Comparison of ENCODE assay signal across 19 cellular contexts in the genomic region with DNA sequence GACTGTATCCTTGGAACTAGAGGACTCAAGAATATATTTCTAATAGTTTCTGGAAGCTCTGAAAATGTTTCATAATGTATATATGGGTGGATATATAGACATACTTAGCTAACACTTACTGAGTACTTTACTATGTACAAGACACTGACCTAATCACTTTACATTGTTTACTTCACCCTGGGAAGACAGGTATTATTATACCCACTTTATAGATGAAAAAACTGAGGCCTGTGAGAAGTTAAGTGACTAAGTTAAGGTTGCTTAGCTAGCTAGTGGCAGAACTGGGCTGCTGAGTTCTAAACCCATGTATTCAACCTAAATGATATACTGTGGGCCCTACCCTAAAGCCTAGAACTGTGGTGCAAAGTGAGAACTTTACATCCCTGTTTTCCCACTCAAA.
DNase-seq lines count a peak whose midpoint lies in the region; ATAC-seq, FAIRE-seq and TF ChIP-seq lines count a peak whose summit lies in the region.
"Had no signal": no experiment of that assay in that cellular context is flagged by ENCODE, and none has a peak within 500 bp of the region (broad histone marks: within the 10 kb centered on the region; RNA-seq: fewer than 3 reads in every experiment).

No MANE protein-coding gene starts in this region.

- H4K5ac ChIP-seq in H1 (ENCODE audit: insufficient read length, low read depth, low read length), result no peak overlapping the region

- peaks cover 23 to 46% (median 34%) of the 10 kb centered on the region in 4 donors for H3K4me1 Mint-ChIP-seq in CD4-positive, alpha-beta memory T cell

- H3K79me1 ChIP-seq in H1 (ENCODE audit: low read depth, low read length), result no peaks in the 10 kb centered on the region

- no peak overlapping the region for H2BK120ac ChIP-seq in H1 (replicated peaks; ENCODE audit: low read depth, low read length)

- H3K4me1 ChIP-seq in CD4-positive, alpha-beta memory T cell (ENCODE audit: insufficient read depth, low read length), result peaks cover 16% of the 10 kb centered on the region
- H3K4me1 ChIP-seq in DOHH2 (ENCODE audit: control insufficient read depth, low read length) (peaks cover 77% of the 10 kb centered on the region), OCI-LY1 (ENCODE audit: insufficient read depth, low read length, severe bottlenecking) (peaks cover 70% of the 10 kb centered on the region), H1 (replicated peaks in 1 of 4; ENCODE audit: control insufficient read depth in 3 of 4, insufficient read depth in 4 of 4, low read length in 3 of 4) (peaks cover 0 to 7% (median 4%) of the 10 kb centered on the region in 4 experiments; a peak in 5 of 7 replicates)

- no peak overlapping the region for H2BK5ac ChIP-seq in H1 (ENCODE audit: low read depth, low read length)

- no peaks in the 10 kb centered on the region for H3K27me3 Mint-ChIP-seq in CD4-positive, alpha-beta memory T cell

- no peak overlapping the region for H3K14ac ChIP-seq in H1 (ENCODE audit: insufficient read length)

- H3K23ac ChIP-seq in H1 (ENCODE audit: insufficient read length), result no peak overlapping the region

- no peak for DNase-seq in CD4-positive, alpha-beta memory T cell
- no peak for DNase-seq in H1 (ENCODE audit: low read depth in 1 of 2, low spot score in 2 of 2)
- DNase-seq in A172 (ENCODE audit: low spot score), result no peak
- DNase-seq: 8988T; C1 segment of cervical spinal cord; CD8-positive, alpha-beta T cell; DMS 273 treated with DMSO at 0.1 percent for 48 hours; DMS79; GF-D8; GM23248; H9 had no signal

- H3K4me3 ChIP-seq in CD4-positive, alpha-beta memory T cell (ENCODE audit: low read length in 2 of 2), result no peak overlapping the region
- H3K4me3 ChIP-seq in DOHH2 (ENCODE audit: low read length) (peak overlapping the region; percentile 62), OCI-LY1 (ENCODE audit: low read depth, low read length, poor library complexity, severe bottlenecking) (peak overlapping the region; percentile 42), H1 (ENCODE audit: extremely low read depth in 1 of 4, insufficient read depth in 2 of 4, low read depth in 3 of 4, low read length in 4 of 4) (no peak overlapping the region)
- H3K4me3 ChIP-seq: GM23248 had no signal

- TF ChIP-seq POLR2A in H1 (IDR thresholded peaks at IDR 0.05; ENCODE audit: control extremely low read depth in 1 of 2, low read depth in 2 of 2, low read length in 2 of 2), result no peak

- no peak overlapping the region for H2BK12ac ChIP-seq in H1 (ENCODE audit: low read depth, low read length)

- peaks cover 0 to 6% (median 0%) of the 10 kb centered on the region in 8 donors for H3K9me3 Mint-ChIP-seq in CD4-positive, alpha-beta memory T cell
- H3K9me3 Mint-ChIP-seq: CD8-positive, alpha-beta T cell had no signal

- peak overlapping the region; percentile 84 for H3K9ac ChIP-seq in OCI-LY1 (ENCODE audit: low read length)
- H3K9ac ChIP-seq in H1 (replicated peaks in 1 of 4; ENCODE audit: extremely low read depth in 1 of 4, low read depth in 3 of 4, low read length in 3 of 4), result no peak overlapping the region
- H3K9ac ChIP-seq: GM23248 had no signal

- H3K36me3 ChIP-seq in CD4-positive, alpha-beta memory T cell (ENCODE audit: insufficient read depth, low read length), result no peaks in the 10 kb centered on the region
- H3K36me3 ChIP-seq in DOHH2 (ENCODE audit: control insufficient read depth, low read length) (peaks cover 69% of the 10 kb centered on the region), OCI-LY1 (ENCODE audit: insufficient read depth, low read length) (no peaks in the 10 kb centered on the region), H1 (ENCODE audit: control insufficient read depth in 2 of 4, insufficient read depth in 4 of 4, low read length in 3 of 4) (no peaks in the 10 kb centered on the region; a peak in 1 of 8 replicates)

- H4K8ac ChIP-seq in H1 (ENCODE audit: extremely low read depth, insufficient read depth, low read length), result no peak overlapping the region

- no peak for ATAC-seq in GM19463 (IDR thresholded peaks at IDR 0.05; ENCODE audit: unreplicated experiment)
- ATAC-seq in HG02763 (IDR thresholded peaks at IDR 0.05; ENCODE audit: unreplicated experiment), result no peak
- ATAC-seq: CD8-positive, alpha-beta T cell; HCT116 had no signal

- POLR2A ChIA-PET in CD4-positive, alpha-beta memory T cell (lab: Charles Lee; ENCODE audit: partially characterized antibody), result no interaction called here
- POLR2A ChIA-PET in H1 (lab: Charles Lee; ENCODE audit: partially characterized antibody), result interaction anchor here (1.7 kb wide), 1 partner anchor 69 kb away, joined by 7 read pairs; no protein-coding TSS in a partner anchor

- H2BK15ac ChIP-seq in H1 (ENCODE audit: low read length), result no peak overlapping the region

- no peak for TF ChIP-seq CTCF in DOHH2 (IDR thresholded peaks at IDR 0.05; ENCODE audit: low read depth, low read length, poor library complexity, severe bottlenecking)
- no peak for TF ChIP-seq CTCF in OCI-LY1 (IDR thresholded peaks at IDR 0.05; ENCODE audit: low read length)
- no peak for TF ChIP-seq CTCF in H1 (IDR thresholded peaks at IDR 0.05; ENCODE audit: control extremely low read depth in 1 of 3, insufficient read depth in 1 of 3, low read depth in 1 of 3, low read length in 3 of 3)

- no peak overlapping the region for H2AK5ac ChIP-seq in H1 (ENCODE audit: low read depth, low read length)

- H3K36me3 Mint-ChIP-seq in CD4-positive, alpha-beta memory T cell, result no peaks in the 10 kb centered on the region
- H3K36me3 Mint-ChIP-seq: CD8-positive, alpha-beta T cell had no signal

- H3F3A ChIP-seq in DOHH2 (ENCODE audit: control insufficient read depth, insufficient read depth) (peaks cover 36% of the 10 kb centered on the region), OCI-LY1 (ENCODE audit: insufficient read depth, low read length) (peaks cover 8% of the 10 kb centered on the region; the same call in 1 of the 2 replicates)

- H2AFZ ChIP-seq in OCI-LY1 (ENCODE audit: low read length), result no peak overlapping the region
- no peak overlapping the region for H2AFZ ChIP-seq in H1 (ENCODE audit: low read length)

- no peaks in the 10 kb centered on the region for H3K9me3 ChIP-seq in CD4-positive, alpha-beta memory T cell (ENCODE audit: control insufficient read depth in 1 of 2, low read length in 2 of 2)
- H3K9me3 ChIP-seq in DOHH2 (ENCODE audit: control insufficient read depth, insufficient read depth, low read length) (peaks cover 37% of the 10 kb centered on the region), OCI-LY1 (ENCODE audit: low read length) (peaks cover 5% of the 10 kb centered on the region; the same call in 1 of the 2 replicates), H1 (ENCODE audit: insufficient read depth in 2 of 2, low read depth in 1 of 2, low read length in 1 of 2) (no peaks in the 10 kb centered on the region; a peak in 1 of 4 replicates)

- no peaks in the 10 kb centered on the region for H3K27me3 ChIP-seq in CD4-positive, alpha-beta memory T cell (ENCODE audit: insufficient read depth, low read length)
- H3K27me3 ChIP-seq in DOHH2 (ENCODE audit: control insufficient read depth, low read length), result no peaks in the 10 kb centered on the region
- H3K27me3 ChIP-seq in OCI-LY1 (ENCODE audit: insufficient read depth, low read length), result no peaks in the 10 kb centered on the region
- no peaks in the 10 kb centered on the region for H3K27me3 ChIP-seq in H1 (replicated peaks in 1 of 4; ENCODE audit: control insufficient read depth in 3 of 4, extremely low read depth in 1 of 4, insufficient read depth in 3 of 4, low read length in 3 of 4)

- no peaks in the 10 kb centered on the region for H4K20me1 ChIP-seq in DOHH2 (ENCODE audit: control insufficient read depth, insufficient read depth, low read depth, low read length)
- no peaks in the 10 kb centered on the region for H4K20me1 ChIP-seq in OCI-LY1 (ENCODE audit: insufficient read depth, low read length)
- H4K20me1 ChIP-seq in H1 (replicated peaks in 1 of 2; ENCODE audit: control insufficient read depth in 1 of 2, insufficient read depth in 2 of 2, low read length in 2 of 2), result no peaks in the 10 kb centered on the region

- H4K91ac ChIP-seq in H1 (replicated peaks; ENCODE audit: insufficient read length, low read length), result no peak overlapping the region

- H3K56ac ChIP-seq in H1 (replicated peaks; ENCODE audit: insufficient read length, low read depth, low read length), result no peak overlapping the region

- no peaks in the 10 kb centered on the region for H3K23me2 ChIP-seq in H1 (ENCODE audit: low read depth, low read length)

- no peaks in the 10 kb centered on the region for H3K79me2 ChIP-seq in DOHH2 (ENCODE audit: control insufficient read depth, low read length)
- no peaks in the 10 kb centered on the region for H3K79me2 ChIP-seq in OCI-LY1 (ENCODE audit: insufficient read depth, low read length)
- H3K79me2 ChIP-seq in H1 (ENCODE audit: control insufficient read depth in 1 of 2, insufficient read depth in 2 of 2, low read length in 2 of 2), result no peaks in the 10 kb centered on the region

- H3K27ac Mint-ChIP-seq in CD4-positive, alpha-beta memory T cell, result peak overlapping the region in 4 of 7 donors; percentile 27 to 85 (median 67)
- H3K27ac Mint-ChIP-seq: CD8-positive, alpha-beta T cell; H9 had no signal

- H2BK20ac ChIP-seq in H1 (ENCODE audit: low read length), result no peak overlapping the region; the same call in 1 of the 2 replicates

- H3K27ac ChIP-seq in CD4-positive, alpha-beta memory T cell (ENCODE audit: low read depth, low read length), result no peak overlapping the region
- H3K27ac ChIP-seq in DOHH2 (ENCODE audit: low read depth, low read length) (peak overlapping the region; percentile 92), OCI-LY1 (ENCODE audit: low read depth, low read length, poor library complexity, severe bottlenecking) (peak overlapping the region; percentile 100), H1 (ENCODE audit: low read depth, low read length) (no peak overlapping the region)
- H3K27ac ChIP-seq: GM23248 had no signal

- intact Hi-C loops in CD4-positive, alpha-beta memory T cell (cut with micrococcal nuclease), result no loop called here

- no peak for FAIRE-seq in H1 (lab: Jason Lieb, UNC)
- FAIRE-seq: D721Med, GM12891, GM18507 had no signal

- H3K4me2 ChIP-seq in DOHH2 (ENCODE audit: low read length) (peak overlapping the region; percentile 80), OCI-LY1 (ENCODE audit: low read length) (peak overlapping the region; percentile 76), H1 (ENCODE audit: insufficient read depth in 1 of 2, low read depth in 2 of 2, low read length in 2 of 2) (no peak overlapping the region)

- no peak for TF ChIP-seq RAD21 in H1 (IDR thresholded peaks at IDR 0.05 in 1 of 2, conservative IDR thresholded peaks at IDR 0.05 in 1 of 2; ENCODE audit: low read depth in 2 of 2, low read length in 2 of 2)

- no peak for TF ChIP-seq EP300 in H1 (IDR thresholded peaks at IDR 0.05; ENCODE audit: borderline replicate concordance in 1 of 2, low read depth in 2 of 2, low read length in 2 of 2)

- H3K4me3 Mint-ChIP-seq in CD4-positive, alpha-beta memory T cell, result peak overlapping the region in 1 of 8 donors; percentile 33
- H3K4me3 Mint-ChIP-seq: CD8-positive, alpha-beta T cell; H9 had no signal

- CTCF ChIA-PET in CD4-positive, alpha-beta memory T cell (lab: Charles Lee; ENCODE audit: partially characterized antibody), result no interaction called here
- CTCF ChIA-PET in H1 (lab: Charles Lee; ENCODE audit: partially characterized antibody), result interaction anchor here (0.6 to 1.5 kb wide), 2 partner anchors 47 to 416 kb away, joined by 3 to 4 read pairs; no protein-coding TSS in a partner anchor

- H3K4ac ChIP-seq in H1 (replicated peaks; ENCODE audit: insufficient read length, low read depth, low read length), result no peak overlapping the region

- H3K9me2 ChIP-seq in DOHH2 (replicated peaks; ENCODE audit: control insufficient read depth, low read length) (no peaks in the 10 kb centered on the region), OCI-LY1 (ENCODE audit: low read depth, low read length) (no peaks in the 10 kb centered on the region)

- H3K18ac ChIP-seq in H1 (ENCODE audit: extremely low read depth, low read length), result no peak overlapping the region

Comparison
In these comparisons a context has a peak if more than half of its experiments do, and no peak if none do; other contexts are left out.
1. H3K27ac ChIP-seq: peak in DOHH2 (single experiment) and OCI-LY1 (single experiment); none in CD4-positive, alpha-beta memory T cell (single experiment) and H1 (single experiment).
2. H3K4me3 ChIP-seq: peak in DOHH2 (single experiment) and OCI-LY1 (single experiment); none in CD4-positive, alpha-beta memory T cell (0 of 2) and H1 (0 of 4).
3. H3K4me2 ChIP-seq: peak in DOHH2 (single experiment) and OCI-LY1 (single experiment); none in H1 (0 of 2).